8 cellular contexts compared by ENCODE assay signal in the genomic region with DNA sequence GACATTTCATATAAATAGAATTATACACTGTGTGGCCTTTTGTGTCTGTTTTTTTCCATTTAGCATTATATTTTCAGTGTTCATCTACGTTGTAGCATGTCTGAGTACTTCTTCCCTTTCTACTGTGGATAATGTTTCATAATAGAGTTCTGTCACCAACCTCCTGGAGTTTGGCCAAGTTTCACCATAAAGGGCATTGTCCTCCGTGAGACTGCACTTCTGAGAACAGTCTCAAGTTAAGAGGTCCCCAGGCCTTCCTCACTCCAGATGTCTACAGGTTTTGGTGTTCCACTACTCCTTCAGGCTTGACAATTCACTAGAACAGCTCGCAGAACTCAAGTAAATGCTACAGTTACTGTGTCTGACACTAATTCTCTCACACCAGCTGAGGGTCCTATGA. TPM values are rescaled to one million over a fixed set of nuclear protein-coding genes. Genes with fewer than 3 reads are reported as not detected.
DNase-seq lines count a peak whose midpoint lies in the region; ATAC-seq, FAIRE-seq and TF ChIP-seq lines count a peak whose summit lies in the region.
"Had no signal": no experiment of that assay in that cellular context is flagged by ENCODE, and none has a peak within 500 bp of the region (broad histone marks: within the 10 kb centered on the region; RNA-seq: fewer than 3 reads in every experiment).

No MANE protein-coding gene starts in this region.

- H3K79me2 ChIP-seq in smooth muscle cell (ENCODE audit: low read depth): no peaks in the 10 kb centered on the region

- peaks cover 5% of the 10 kb centered on the region for H3F3A ChIP-seq in smooth muscle cell (ENCODE audit: low read depth)

- H3K27ac ChIP-seq in pancreas (peak overlapping the region in 3 of 4 donors; percentile 4 to 46 (median 8)), smooth muscle cell (ENCODE audit: low read depth) (no peak overlapping the region)

- H3K4me1 Mint-ChIP-seq in MCF 10A (ENCODE audit: insufficient read depth, unreplicated experiment): peaks cover 21% of the 10 kb centered on the region

- no peaks in the 10 kb centered on the region for H4K20me1 ChIP-seq in smooth muscle cell (ENCODE audit: low read depth)

- TF ChIP-seq CTCF in MCF 10A (IDR thresholded peaks at IDR 0.05; ENCODE audit: unreplicated experiment): no peak
- no peak for TF ChIP-seq CTCF in pancreas (IDR thresholded peaks at IDR 0.05)
- no peak for TF ChIP-seq CTCF in smooth muscle cell (IDR thresholded peaks at IDR 0.05; ENCODE audit: borderline replicate concordance, insufficient read depth, poor library complexity, severe bottlenecking)

- H3K36me3 Mint-ChIP-seq in MCF 10A (ENCODE audit: insufficient read depth, unreplicated experiment): no peaks in the 10 kb centered on the region

- H3K4me3 ChIP-seq in pancreas: no peak overlapping the region
- no peak overlapping the region for H3K4me3 ChIP-seq in smooth muscle cell

- no peak for FAIRE-seq in pancreas (lab: Jason Lieb, UNC)

- no peaks in the 10 kb centered on the region for H3K27me3 ChIP-seq in pancreas
- H3K27me3 ChIP-seq in smooth muscle cell (ENCODE audit: low read depth): no peaks in the 10 kb centered on the region

- intact Hi-C loops in MCF 10A (cut with micrococcal nuclease): no loop called here
- intact Hi-C loops in pancreas (cut with DNase I): no loop called here

- no peak overlapping the region for H3K27ac Mint-ChIP-seq in MCF 10A (ENCODE audit: low read depth, unreplicated experiment)

- H3K4me1 ChIP-seq in pancreas: peaks cover 0 to 10% (median 0%) of the 10 kb centered on the region in 3 donors
- no peaks in the 10 kb centered on the region for H3K4me1 ChIP-seq in smooth muscle cell (ENCODE audit: low read depth)

- H3K36me3 ChIP-seq in pancreas: no peaks in the 10 kb centered on the region
- no peaks in the 10 kb centered on the region for H3K36me3 ChIP-seq in smooth muscle cell (ENCODE audit: low read depth)

- no peak overlapping the region for H2AFZ ChIP-seq in smooth muscle cell (ENCODE audit: low read depth)

- WGBS in pancreas, 2 donors: 53 to 56% methylated on average over 3 of the region's 3 CpGs
- WGBS in smooth muscle cell (ENCODE audit: low lambda C conversion rate): 83% methylated on average over 3 of the region's 3 CpGs

- H3K9me3 ChIP-seq in pancreas: no peaks in the 10 kb centered on the region
- H3K9me3 ChIP-seq in smooth muscle cell (replicated peaks; ENCODE audit: low read depth): no peaks in the 10 kb centered on the region

- no TSS peak for BruUV-seq in MCF 10A (replicated peaks; lab: Mats Ljungman, UMichigan)

- CTCF ChIA-PET in MCF 10A (lab: Yijun Ruan, JAX): interaction anchor here (0.6 to 1.8 kb wide), 4 partner anchors 36 to 223 kb away, joined by 3 to 4 read pairs (median 4); a partner anchor contains a TSS

- H3K4me3 Mint-ChIP-seq in MCF 10A (ENCODE audit: unreplicated experiment): no peak overlapping the region

- POLR2A ChIA-PET in MCF 10A (lab: Yijun Ruan, JAX): interaction anchor here (0.6 to 2.4 kb wide), 5 partner anchors 10 to 51 kb away, joined by 3 to 11 read pairs (median 5); a partner anchor contains a TSS

- H3K9me3 Mint-ChIP-seq in MCF 10A (ENCODE audit: unreplicated experiment): no peaks in the 10 kb centered on the region

- H3K9ac ChIP-seq in smooth muscle cell (ENCODE audit: low read depth): no peak overlapping the region

- H3K4me2 ChIP-seq in smooth muscle cell: no peak overlapping the region

- DNase-seq in MV-4-11 (lab: John Stamatoyannopoulos, UW) (peak; percentile 94), MCF 10A (ENCODE audit: unreplicated experiment) (peak; percentile 84), pancreas (peak in 1 of 6 donors; percentile 48), NCI-H187 treated with DMSO at 0.1 percent for 48 hours (lab: John Stamatoyannopoulos, UW) (no peak), smooth muscle cell (lab: John Stamatoyannopoulos, UW; ENCODE audit: unreplicated experiment) (no peak)
- DNase-seq: DND-41, NCI-H748 treated with DMSO at 0.1 percent for 48 hours had no signal

- no peaks in the 10 kb centered on the region for H3K27me3 Mint-ChIP-seq in MCF 10A (ENCODE audit: insufficient read depth, unreplicated experiment)

- peak in 3 of 4 donors; percentile 37 to 75 (median 72) for ATAC-seq in pancreas
- no peak for ATAC-seq in HG02678 (IDR thresholded peaks at IDR 0.05; ENCODE audit: unreplicated experiment)

RNA-seq across cellular contexts. Expression of a gene that starts 30.9 kb away (rescaled TPM):
- total RNA-seq in MCF 10A (2022) (84.0 and 119 TPM in 2 replicates), pancreas (10 to 100 TPM; 17.0 to 36.5 (median 26.4) TPM), smooth muscle cell (38.1 and 42.7 TPM in 2 replicates)
- polyA plus RNA-seq in pancreas (10 to 100 TPM; 19.5 to 24.9 TPM), smooth muscle cell (75.4 and 82.9 TPM in 2 replicates)

RNA-seq across cellular contexts. Expression of a gene that starts 31.1 kb away (rescaled TPM):
- 22.7 and 28.1 TPM in 2 replicates for total RNA-seq in MCF 10A (2022)
- total RNA-seq in pancreas: 10 to 100 TPM in 4 of 6 donors, 1 to 10 TPM in 2; 8.1 to 20.0 (median 12.7) TPM
- polyA plus RNA-seq in pancreas: 10 to 100 TPM; 48.1 to 51.0 TPM
- 11.5 and 19.0 TPM in 2 replicates for total RNA-seq in smooth muscle cell
- 18.8 and 28.3 TPM in 2 replicates for polyA plus RNA-seq in smooth muscle cell

RNA-seq across cellular contexts. Expression of a gene that starts 37.4 kb away (rescaled TPM):
- total RNA-seq in MCF 10A (2022): 0.79 and 2.2 TPM in 2 replicates
- 10 to 100 TPM in 3 of 6 donors, 1 to 10 TPM in 3; 4.3 to 45.8 (median 16.1) TPM for total RNA-seq in pancreas
- polyA plus RNA-seq in pancreas: 10 to 100 TPM; 11.8 to 17.6 TPM
- 0.54 TPM in 1 of 2 replicates, not detected in the other for total RNA-seq in smooth muscle cell
- polyA plus RNA-seq in smooth muscle cell: 0.09 and 0.69 TPM in 2 replicates

RNA-seq across cellular contexts. Expression of a gene that starts 38.3 kb away (rescaled TPM):
- total RNA-seq in MCF 10A (2022) (105 and 107 TPM in 2 replicates), pancreas (10 to 100 TPM in 4 of 6 donors, 1 to 10 TPM in 2; 7.0 to 14.3 (median 11.2) TPM), smooth muscle cell (44.6 and 61.4 TPM in 2 replicates)
- polyA plus RNA-seq in pancreas (10 to 100 TPM; 20.5 to 29.7 TPM), smooth muscle cell (144 and 146 TPM in 2 replicates)

RNA-seq across cellular contexts. Expression of a gene that starts 43.7 kb away (rescaled TPM):
- total RNA-seq in MCF 10A (2022) (15.7 and 17.2 TPM in 2 replicates), pancreas (10 to 100 TPM in 1 of 6 donors, 1 to 10 TPM in 5; 5.5 to 12.3 (median 8.0) TPM), smooth muscle cell (3.3 and 11.4 TPM in 2 replicates)
- polyA plus RNA-seq in pancreas (10 to 100 TPM; 17.2 to 19.7 TPM), smooth muscle cell (4.4 and 5.9 TPM in 2 replicates)

Comparison
In these comparisons a context has a peak if more than half of its experiments do, and no peak if none do; other contexts are left out.
1. DNase-seq: peak in MV-4-11 (single experiment) and MCF 10A (single experiment); none in NCI-H187 treated with DMSO at 0.1 percent for 48 hours (single experiment) and smooth muscle cell (single experiment).